In the genomic region with DNA sequence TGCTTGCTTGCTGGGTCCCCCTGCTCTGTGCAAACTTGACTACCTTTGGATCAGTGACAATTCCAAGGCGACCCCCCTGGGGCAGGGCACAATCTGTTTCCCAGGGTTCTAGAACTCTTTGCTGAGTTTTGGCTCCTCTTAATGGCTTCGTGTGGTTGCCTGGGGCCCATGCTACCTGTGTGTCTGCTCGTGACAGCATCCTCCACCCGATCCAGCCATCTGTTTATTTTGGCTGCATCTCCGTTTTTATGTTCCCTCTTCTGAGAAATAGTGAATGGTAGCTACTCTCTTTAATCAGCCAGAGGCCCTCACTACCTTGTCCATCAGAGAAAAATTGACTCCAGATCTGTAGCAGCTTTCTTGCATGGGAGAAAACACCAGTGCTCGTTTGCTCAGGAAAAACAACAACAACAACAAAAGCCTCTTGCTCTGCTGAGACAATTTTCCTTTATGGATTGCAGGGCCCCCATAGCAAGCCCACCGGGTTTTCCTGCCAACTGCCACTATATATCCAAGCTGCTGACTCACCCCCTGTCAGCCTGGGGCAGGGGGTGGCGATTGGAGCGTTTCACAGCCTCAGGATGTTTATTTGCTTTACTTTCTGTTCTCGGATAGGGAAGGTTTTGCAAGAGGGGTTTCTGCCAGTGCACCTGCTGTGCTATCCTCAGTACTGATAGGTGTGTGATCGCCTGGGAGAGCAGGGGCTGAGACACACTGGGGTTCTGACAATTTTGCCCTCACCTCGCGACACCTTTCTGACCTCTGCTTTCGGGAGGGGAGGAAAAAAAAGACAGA, we compare ENCODE assay signal across 15 cellular contexts.
DNase-seq lines count a peak whose midpoint lies in the region; ATAC-seq lines count a peak whose summit lies in the region.
"Had no signal": no experiment of that assay in that cellular context is flagged by ENCODE, and none has a peak within 500 bp of the region (broad histone marks: within the 10 kb centered on the region; RNA-seq: fewer than 3 reads in every experiment).

No MANE protein-coding gene starts in this region.

- H3K27me3 Mint-ChIP-seq in activated T-cell treated with anti-CD3 and anti-CD28 coated beads, Interleukin-2, amount 50 U/mL, for 4 hours (ENCODE audit: low read depth), result peaks cover 2% of the 10 kb centered on the region

- no peaks in the 10 kb centered on the region for H3K36me3 Mint-ChIP-seq in activated T-cell treated with anti-CD3 and anti-CD28 coated beads, Interleukin-2, amount 50 U/mL, for 4 hours (ENCODE audit: insufficient read depth)
- H3K36me3 Mint-ChIP-seq: CD8-positive, alpha-beta memory T cell had no signal

- no peak overlapping the region for H3K4me3 Mint-ChIP-seq in activated T-cell treated with anti-CD3 and anti-CD28 coated beads, Interleukin-2, amount 50 U/mL, for 4 hours

- peaks cover 4% of the 10 kb centered on the region for H3K9me3 Mint-ChIP-seq in activated T-cell treated with anti-CD3 and anti-CD28 coated beads, Interleukin-2, amount 50 U/mL, for 4 hours

- H3K4me1 Mint-ChIP-seq in activated T-cell treated with anti-CD3 and anti-CD28 coated beads, Interleukin-2, amount 50 U/mL, for 4 hours (ENCODE audit: low read depth), result no peaks in the 10 kb centered on the region
- H3K4me1 Mint-ChIP-seq: CD8-positive, alpha-beta memory T cell had no signal

- ATAC-seq in activated T-cell treated with anti-CD3 and anti-CD28 coated beads, Interleukin-2, amount 50 U/mL, for 4 hours, result no peak
- no peak for ATAC-seq in HG03159 (IDR thresholded peaks at IDR 0.05; ENCODE audit: unreplicated experiment)

- DNase-seq in ELR (ENCODE audit: low read depth) (peak; percentile 49), NCI-H1092 (lab: John Stamatoyannopoulos, UW) (peak; percentile 88), T1000 (lab: John Stamatoyannopoulos, UW) (peak; percentile 9), lung microvascular endothelial cell (ENCODE audit: low read depth in 2 of 2) (peak; percentile 5 to 30)
- DNase-seq in activated T-cell treated with anti-CD3 and anti-CD28 coated beads, Interleukin-2, amount 50 U/mL, for 4 hours, result no peak
- DNase-seq in stimulated activated CD4-positive, alpha-beta T cell treated with anti-CD3 and anti-CD28 coated beads, Interleukin-2, amount 100 ng/mL, for 48 hours, result no peak
- no peak for DNase-seq in activated CD4-positive, alpha-beta T cell treated with anti-CD3 and anti-CD28 coated beads for 48 hours
- DNase-seq: CD8-positive, alpha-beta memory T cell; effector CD4-positive, alpha-beta T cell; glutamatergic neuron; GM23248; NCI-H2227 treated with DMSO at 0.1 percent for 48 hours; posterior cingulate gyrus; WERI-Rb-1 had no signal

Comparison
In these comparisons a context has a peak if more than half of its experiments do, and no peak if none do; other contexts are left out.
1. DNase-seq: peak in ELR (single experiment), NCI-H1092 (single experiment), T1000 (single experiment) and lung microvascular endothelial cell (2 of 2); none in activated T-cell treated with anti-CD3 and anti-CD28 coated beads, Interleukin-2, amount 50 U/mL, for 4 hours (single experiment), stimulated activated CD4-positive, alpha-beta T cell treated with anti-CD3 and anti-CD28 coated beads, Interleukin-2, amount 100 ng/mL, for 48 hours (0 of 2) and activated CD4-positive, alpha-beta T cell treated with anti-CD3 and anti-CD28 coated beads for 48 hours (single experiment).